10 cellular contexts compared by ENCODE assay signal in genomic region chr20:20184149-20184548, GRCh38.
DNase-seq lines count a peak whose midpoint lies in the region; ATAC-seq and TF ChIP-seq lines count a peak whose summit lies in the region.
"Had no signal": no experiment of that assay in that cellular context is flagged by ENCODE, and none has a peak within 500 bp of the region (broad histone marks: within the 10 kb centered on the region; RNA-seq: fewer than 3 reads in every experiment).

No MANE protein-coding gene starts in this region.

- ATAC-seq in HG02884 (IDR thresholded peaks at IDR 0.05; ENCODE audit: unreplicated experiment) (no peak), GM18498 (IDR thresholded peaks at IDR 0.05; ENCODE audit: unreplicated experiment) (no peak)
- ATAC-seq: CD8-positive, alpha-beta T cell had no signal

- no peaks in the 10 kb centered on the region for H3K9me3 ChIP-seq in osteoblast (ENCODE audit: low read depth, low read length)

- POLR2A ChIA-PET in activated CD4-positive, alpha-beta T cell treated with anti-CD3 and anti-CD28 coated beads, Interleukin-2, amount 10 ng/mL, durations not matched to agents 7 days and 5 days (lab: Charles Lee), result no interaction called here

- H3K4me3 ChIP-seq in WI38 (ENCODE audit: low read depth, low read length), result no peak overlapping the region
- H3K4me3 ChIP-seq in osteoblast (ENCODE audit: insufficient read depth, low read length), result no peak overlapping the region

- H3K79me2 ChIP-seq in osteoblast (ENCODE audit: insufficient read depth, low read length), result no peaks in the 10 kb centered on the region

- no peaks in the 10 kb centered on the region for H3K36me3 Mint-ChIP-seq in activated CD4-positive, alpha-beta T cell treated with anti-CD3 and anti-CD28 coated beads, Interleukin-2, amount 10 ng/mL, durations not matched to agents 7 days and 5 days (ENCODE audit: low read depth)
- H3K36me3 Mint-ChIP-seq: CD8-positive, alpha-beta T cell had no signal

- H3K9me3 Mint-ChIP-seq in activated CD4-positive, alpha-beta T cell treated with anti-CD3 and anti-CD28 coated beads, Interleukin-2, amount 10 ng/mL, durations not matched to agents 7 days and 5 days, result no peaks in the 10 kb centered on the region

- H3K4me3 Mint-ChIP-seq in activated CD4-positive, alpha-beta T cell treated with anti-CD3 and anti-CD28 coated beads, Interleukin-2, amount 10 ng/mL, durations not matched to agents 7 days and 5 days, result no peak overlapping the region
- H3K4me3 Mint-ChIP-seq: CD8-positive, alpha-beta T cell had no signal

- H3K4me2 ChIP-seq in osteoblast (ENCODE audit: insufficient read depth, low read length), result no peak overlapping the region

- H3K27ac ChIP-seq in osteoblast (ENCODE audit: low read depth, low read length), result no peak overlapping the region

- TF ChIP-seq CTCF in WI38 (IDR thresholded peaks at IDR 0.05; ENCODE audit: low read depth, low read length), result peak; percentile 45
- peak; percentile 28 for TF ChIP-seq CTCF in osteoblast (IDR thresholded peaks at IDR 0.05; ENCODE audit: extremely low read depth, low read depth, low read length)

- peak; percentile 34 for DNase-seq in activated CD4-positive, alpha-beta T cell treated with anti-CD3 and anti-CD28 coated beads, Interleukin-2, amount 10 ng/mL, durations not matched to agents 7 days and 5 days
- DNase-seq in activated CD4-positive, alpha-beta T cell treated with anti-CD3 and anti-CD28 coated beads for 4 hours, result no peak
- DNase-seq in HK-2 (ENCODE audit: unreplicated experiment), result peak; percentile 5
- DNase-seq in osteoblast (ENCODE audit: insufficient read length, low spot score, missing footprints), result no peak
- DNase-seq in NCI-H1436 treated with DMSO at 0.1 percent for 48 hours (lab: John Stamatoyannopoulos, UW), result no peak
- DNase-seq: CD8-positive, alpha-beta T cell; NCI-H526 treated with DMSO at 0.1 percent for 48 hours had no signal

- no peaks in the 10 kb centered on the region for H3K36me3 ChIP-seq in osteoblast (ENCODE audit: insufficient read depth, low read length)

- H2AFZ ChIP-seq in osteoblast (ENCODE audit: low read length), result no peak overlapping the region

- CTCF ChIA-PET in activated CD4-positive, alpha-beta T cell treated with anti-CD3 and anti-CD28 coated beads, Interleukin-2, amount 10 ng/mL, durations not matched to agents 7 days and 5 days (lab: Charles Lee), result no interaction called here

- H3K27me3 Mint-ChIP-seq in activated CD4-positive, alpha-beta T cell treated with anti-CD3 and anti-CD28 coated beads, Interleukin-2, amount 10 ng/mL, durations not matched to agents 7 days and 5 days, result no peaks in the 10 kb centered on the region

- no peaks in the 10 kb centered on the region for H4K20me1 ChIP-seq in osteoblast (ENCODE audit: insufficient read depth, low read length)

- no peak overlapping the region for H3K27ac Mint-ChIP-seq in activated CD4-positive, alpha-beta T cell treated with anti-CD3 and anti-CD28 coated beads, Interleukin-2, amount 10 ng/mL, durations not matched to agents 7 days and 5 days
- H3K27ac Mint-ChIP-seq: CD8-positive, alpha-beta T cell had no signal

- H3K4me1 Mint-ChIP-seq in activated CD4-positive, alpha-beta T cell treated with anti-CD3 and anti-CD28 coated beads, Interleukin-2, amount 10 ng/mL, durations not matched to agents 7 days and 5 days, result no peaks in the 10 kb centered on the region

- H3K4me1 ChIP-seq in osteoblast (ENCODE audit: insufficient read depth, low read length), result no peaks in the 10 kb centered on the region

- no peaks in the 10 kb centered on the region for H3K27me3 ChIP-seq in osteoblast (ENCODE audit: insufficient read depth, low read length)

Comparison
In these comparisons a context has a peak if more than half of its experiments do, and no peak if none do; other contexts are left out.
1. DNase-seq: peak in activated CD4-positive, alpha-beta T cell treated with anti-CD3 and anti-CD28 coated beads, Interleukin-2, amount 10 ng/mL, durations not matched to agents 7 days and 5 days (single experiment) and HK-2 (single experiment); none in activated CD4-positive, alpha-beta T cell treated with anti-CD3 and anti-CD28 coated beads for 4 hours (0 of 2), osteoblast (single experiment) and NCI-H1436 treated with DMSO at 0.1 percent for 48 hours (single experiment).